In the genomic region with DNA sequence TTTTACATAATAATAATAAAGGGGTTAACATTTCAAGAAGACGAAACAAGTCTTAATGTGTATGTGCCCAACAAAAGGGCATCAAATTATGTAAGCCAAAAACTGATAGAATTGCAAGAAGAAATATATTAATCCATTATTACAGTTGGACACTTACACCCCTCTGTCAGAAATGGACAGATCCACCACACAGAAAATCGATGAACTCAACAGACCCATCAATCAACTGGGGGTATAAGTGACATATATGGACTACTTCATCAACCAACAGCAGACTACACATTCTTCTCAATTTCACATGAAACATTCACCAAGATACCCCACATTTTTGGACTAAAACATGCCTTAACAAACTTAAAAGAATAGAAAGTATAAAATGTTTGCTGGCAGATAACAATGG, we compare ENCODE assay signal across 11 cellular contexts.
"Had no signal": no experiment of that assay in that cellular context is flagged by ENCODE, and none has a peak within 500 bp of the region (broad histone marks: within the 10 kb centered on the region; RNA-seq: fewer than 3 reads in every experiment).

No MANE protein-coding gene starts in this region.

- FAIRE-seq: H1, H54 had no signal

- H3K36me3 ChIP-seq: HAP-1 had no signal

- H3K4me1 ChIP-seq: HAP-1 had no signal

- H2AFZ ChIP-seq: GM23248, GM23338 had no signal

- H3K27ac ChIP-seq: GM23248 had no signal

- H3K9me3 ChIP-seq: HAP-1 had no signal

- H3K9ac ChIP-seq: GM23248 had no signal

- ATAC-seq: GM23338, HCT116 had no signal

- H3K4me2 ChIP-seq: GM23338 had no signal

- DNase-seq: GM23248, GOT3, H7, H9, HCEC 1CT, HFFc6 had no signal

- H3K4me3 ChIP-seq: GM23248, GM23338, HAP-1 had no signal
